8 cellular contexts compared by ENCODE assay signal in the genomic region with DNA sequence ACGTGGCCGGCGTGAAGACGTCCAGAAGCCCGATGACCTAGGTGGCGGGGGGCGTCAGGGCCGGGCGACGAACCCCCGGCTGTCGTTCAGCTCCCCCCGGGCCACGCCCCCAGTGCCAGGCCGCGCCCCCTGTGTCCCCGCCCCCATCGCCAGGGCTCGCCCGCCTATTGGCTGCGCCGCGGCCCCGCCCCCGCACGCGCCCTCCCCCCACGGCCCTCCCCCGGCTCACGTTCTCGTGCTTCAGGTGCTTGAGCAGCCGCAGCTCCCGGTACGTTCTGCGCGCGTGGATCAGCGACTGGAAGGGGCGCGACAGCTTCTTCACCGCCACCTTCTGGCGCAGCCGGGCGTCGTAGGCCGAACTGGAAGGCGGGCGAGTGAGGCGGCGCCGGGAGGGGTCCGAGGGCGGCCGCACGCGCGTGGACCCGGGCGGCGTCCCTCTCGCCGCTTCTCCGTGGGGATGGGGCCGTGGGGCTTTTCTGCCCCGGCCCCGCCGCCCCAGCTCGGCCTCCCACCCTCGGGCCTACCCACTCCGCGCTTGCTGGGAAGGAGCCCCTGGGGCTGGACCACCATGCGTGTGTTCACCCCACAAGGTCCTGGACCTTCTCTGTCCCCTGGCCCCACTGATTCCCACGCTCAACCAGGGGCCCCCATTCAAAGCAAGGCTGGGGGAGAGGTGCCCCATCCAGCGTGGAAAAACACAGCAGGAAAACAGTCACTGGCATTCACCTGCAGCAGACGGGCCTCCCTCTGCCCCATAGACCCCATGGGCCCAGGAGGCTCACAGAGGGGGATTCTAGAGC. TPM values are rescaled to one million over a fixed set of nuclear protein-coding genes. Genes with fewer than 3 reads are reported as not detected.
DNase-seq lines count a peak whose midpoint lies in the region; ATAC-seq and TF ChIP-seq lines count a peak whose summit lies in the region.

No MANE protein-coding gene starts in this region.

- H3K36me3 Mint-ChIP-seq in T-helper 17 cell (ENCODE audit: low read depth) = no peaks in the 10 kb centered on the region

- H3K4me3 ChIP-seq in breast epithelium = peak overlapping the region; percentile 11 to 64 (median 39)

- peaks cover 0 to 3% of the 10 kb centered on the region in 2 donors for H3K27me3 ChIP-seq in breast epithelium

- TF ChIP-seq POLR2A in breast epithelium (IDR thresholded peaks at IDR 0.05) = no peak

- H3K4me3 Mint-ChIP-seq in T-helper 17 cell = peak overlapping the region; percentile 59

- H3K9me3 ChIP-seq in T-helper 17 cell (ENCODE audit: control insufficient read depth, low read length, poor library complexity, severe bottlenecking) (no peaks in the 10 kb centered on the region), breast epithelium (no peaks in the 10 kb centered on the region)

- peaks cover 9% of the 10 kb centered on the region for H3K4me1 Mint-ChIP-seq in T-helper 17 cell

- H3K27ac ChIP-seq in breast epithelium = peak overlapping the region in 1 of 2 donors; percentile 48

- H3K36me3 ChIP-seq in breast epithelium = no peaks in the 10 kb centered on the region

- intact Hi-C loops in breast epithelium (cut with DNase I; ENCODE audit: low total_unique reads) = no loop called here

- H3K27me3 Mint-ChIP-seq in T-helper 17 cell = peaks cover 7% of the 10 kb centered on the region

- DNase-seq in CD1c-positive myeloid dendritic cell (ENCODE audit: extremely low spot score) (peak; percentile 59), T-helper 17 cell (peak; percentile 54 to 64 (median 58)), breast epithelium (ENCODE audit: low spot score in 2 of 2) (peak; percentile 64 to 75), left lobe of liver (ENCODE audit: low spot score) (peak; percentile 80), NCI-H1930 (lab: John Stamatoyannopoulos, UW) (no peak)
- DNase-seq in stimulated activated naive CD8-positive, alpha-beta T cell treated with anti-CD3 and anti-CD28 coated beads, Interleukin-15, Interleukin-2, amounts not matched to agents 100 U/mL and 50 U/mL, for 24 hours = peak; percentile 70

- no peak for TF ChIP-seq CTCF in breast epithelium (IDR thresholded peaks at IDR 0.05)

- peaks cover 12 to 34% of the 10 kb centered on the region in 2 donors for H3K4me1 ChIP-seq in breast epithelium

- ATAC-seq in T-helper 17 cell (peak; percentile 44), left lobe of liver (peak; percentile 69), GM18858 (IDR thresholded peaks at IDR 0.05; ENCODE audit: unreplicated experiment) (no peak), HG02840 (IDR thresholded peaks at IDR 0.05; ENCODE audit: low FRiP score, unreplicated experiment) (no peak)
- ATAC-seq in stimulated activated naive CD8-positive, alpha-beta T cell treated with anti-CD3 and anti-CD28 coated beads, Interleukin-15, Interleukin-2, amounts not matched to agents 100 U/mL and 50 U/mL, for 24 hours = no peak

- H3K27ac Mint-ChIP-seq in T-helper 17 cell = no peak overlapping the region

RNA-seq across cellular contexts. Expression of gene MAPK11, which starts 2.4 kb away (rescaled TPM):
- 10 to 100 TPM; 13.2 to 14.4 TPM for total RNA-seq in T-helper 17 cell
- total RNA-seq in breast epithelium = 10 to 100 TPM in 2 of 3 donors, 1 to 10 TPM in 1; 5.7 to 16.5 (median 13.4) TPM
- total RNA-seq in left lobe of liver = 8.2 TPM

RNA-seq across cellular contexts. Expression of gene MAPK12, which starts 6.3 kb away (rescaled TPM):
- total RNA-seq in T-helper 17 cell (1 to 10 TPM; 1.7 to 1.9 TPM), breast epithelium (1 to 10 TPM; 3.8 to 9.8 (median 5.3) TPM), left lobe of liver (5.0 TPM)

RNA-seq across cellular contexts. Expression of gene HDAC10, which starts 16.7 kb away (rescaled TPM):
- total RNA-seq in T-helper 17 cell = 100 to 1,000 TPM in 1 of 2 donors, 10 to 100 TPM in 1; 95.5 to 105 TPM
- 10 to 100 TPM; 22.9 to 35.7 (median 29.4) TPM for total RNA-seq in breast epithelium
- total RNA-seq in left lobe of liver = 33.3 TPM

RNA-seq across cellular contexts. Expression of gene TUBGCP6, which starts 23.0 kb away (rescaled TPM):
- total RNA-seq in T-helper 17 cell (100 to 1,000 TPM; 110 to 122 TPM), breast epithelium (10 to 100 TPM; 34.2 to 66.2 (median 59.6) TPM), left lobe of liver (21.3 TPM)

RNA-seq across cellular contexts. Expression of gene PLXNB2, which starts 39.7 kb away (rescaled TPM):
- total RNA-seq in T-helper 17 cell = 1 to 10 TPM; 3.0 to 7.6 TPM
- 100 to 1,000 TPM in 2 of 3 donors, 10 to 100 TPM in 1; 79.0 to 137 (median 122) TPM for total RNA-seq in breast epithelium
- 187 TPM for total RNA-seq in left lobe of liver

Comparison
In these comparisons a context has a peak if more than half of its experiments do, and no peak if none do; other contexts are left out.
1. DNase-seq: peak in CD1c-positive myeloid dendritic cell (single experiment), T-helper 17 cell (3 of 3), breast epithelium (2 of 2), left lobe of liver (single experiment) and stimulated activated naive CD8-positive, alpha-beta T cell treated with anti-CD3 and anti-CD28 coated beads, Interleukin-15, Interleukin-2, amounts not matched to agents 100 U/mL and 50 U/mL, for 24 hours (single experiment); none in NCI-H1930 (0 of 2).
2. ATAC-seq: peak in T-helper 17 cell (single experiment) and left lobe of liver (single experiment); none in stimulated activated naive CD8-positive, alpha-beta T cell treated with anti-CD3 and anti-CD28 coated beads, Interleukin-15, Interleukin-2, amounts not matched to agents 100 U/mL and 50 U/mL, for 24 hours (single experiment), GM18858 (single experiment) and HG02840 (single experiment).